In genomic region chr9:33816327-33817252, GRCh38 we compare ENCODE assay signal across 1 cellular context.
A peak's percentile ranks its signal among the peaks of the same experiment; 100 is the strongest.
TF ChIP-seq lines count a peak whose summit lies in the region.

TSS of gene UBE2R2 (plus strand) at chr9:33817160. CDS start at chr9:33817758, 598 bp downstream.

TF ChIP-seq in WTC11, 78 proteins besides CTCF, POLR2A, EP300 and RAD21 (continued from another document and continues in another):
- TF ChIP-seq NFE2L1 (CRISPR knock-in tag; IDR thresholded peaks at IDR 0.05) (no peak), ERG (CRISPR knock-in tag; IDR thresholded peaks at IDR 0.05) (no peak), NFATC4 (CRISPR knock-in tag; IDR thresholded peaks at IDR 0.05) (no peak), FOXJ3 (CRISPR knock-in tag; IDR thresholded peaks at IDR 0.05; ENCODE audit: borderline replicate concordance) (no peak), ZNF425 (CRISPR knock-in tag; conservative IDR thresholded peaks at IDR 0.05) (no peak), KAT7 (CRISPR knock-in tag; IDR thresholded peaks at IDR 0.05; ENCODE audit: borderline replicate concordance) (no peak; the same call in 1 of the 2 replicates), ATF3 (CRISPR knock-in tag; conservative IDR thresholded peaks at IDR 0.05) (no peak), ZBTB21 (CRISPR knock-in tag; IDR thresholded peaks at IDR 0.05; ENCODE audit: borderline replicate concordance) (no peak), PRRX2 (CRISPR knock-in tag; IDR thresholded peaks at IDR 0.05) (no peak), JUN (CRISPR knock-in tag; IDR thresholded peaks at IDR 0.05) (no peak), PREB (CRISPR knock-in tag; IDR thresholded peaks at IDR 0.05; ENCODE audit: borderline replicate concordance) (no peak), GRHL2 (CRISPR knock-in tag; IDR thresholded peaks at IDR 0.05; ENCODE audit: insufficient replicate concordance, severe bottlenecking) (no peak), ZMAT4 (CRISPR knock-in tag; IDR thresholded peaks at IDR 0.05) (no peak), ZNF232 (CRISPR knock-in tag; IDR thresholded peaks at IDR 0.05) (no peak), CREM (CRISPR knock-in tag; IDR thresholded peaks at IDR 0.05) (no peak), ZNF671 (CRISPR knock-in tag; IDR thresholded peaks at IDR 0.05) (no peak), NR3C1 (CRISPR knock-in tag; conservative IDR thresholded peaks at IDR 0.05; ENCODE audit: low read depth) (no peak), ELF4 (CRISPR knock-in tag; IDR thresholded peaks at IDR 0.05; ENCODE audit: low read depth) (no peak), ARID4B (CRISPR knock-in tag; IDR thresholded peaks at IDR 0.05; ENCODE audit: borderline replicate concordance) (no peak; the same call in 1 of the 2 replicates), GABPB1 (CRISPR knock-in tag; IDR thresholded peaks at IDR 0.05) (no peak), IRF2 (CRISPR knock-in tag; IDR thresholded peaks at IDR 0.05; ENCODE audit: borderline replicate concordance, low read depth) (no peak), TEAD1 (CRISPR knock-in tag; IDR thresholded peaks at IDR 0.05) (no peak)
- TF ChIP-seq, protein P1, sequence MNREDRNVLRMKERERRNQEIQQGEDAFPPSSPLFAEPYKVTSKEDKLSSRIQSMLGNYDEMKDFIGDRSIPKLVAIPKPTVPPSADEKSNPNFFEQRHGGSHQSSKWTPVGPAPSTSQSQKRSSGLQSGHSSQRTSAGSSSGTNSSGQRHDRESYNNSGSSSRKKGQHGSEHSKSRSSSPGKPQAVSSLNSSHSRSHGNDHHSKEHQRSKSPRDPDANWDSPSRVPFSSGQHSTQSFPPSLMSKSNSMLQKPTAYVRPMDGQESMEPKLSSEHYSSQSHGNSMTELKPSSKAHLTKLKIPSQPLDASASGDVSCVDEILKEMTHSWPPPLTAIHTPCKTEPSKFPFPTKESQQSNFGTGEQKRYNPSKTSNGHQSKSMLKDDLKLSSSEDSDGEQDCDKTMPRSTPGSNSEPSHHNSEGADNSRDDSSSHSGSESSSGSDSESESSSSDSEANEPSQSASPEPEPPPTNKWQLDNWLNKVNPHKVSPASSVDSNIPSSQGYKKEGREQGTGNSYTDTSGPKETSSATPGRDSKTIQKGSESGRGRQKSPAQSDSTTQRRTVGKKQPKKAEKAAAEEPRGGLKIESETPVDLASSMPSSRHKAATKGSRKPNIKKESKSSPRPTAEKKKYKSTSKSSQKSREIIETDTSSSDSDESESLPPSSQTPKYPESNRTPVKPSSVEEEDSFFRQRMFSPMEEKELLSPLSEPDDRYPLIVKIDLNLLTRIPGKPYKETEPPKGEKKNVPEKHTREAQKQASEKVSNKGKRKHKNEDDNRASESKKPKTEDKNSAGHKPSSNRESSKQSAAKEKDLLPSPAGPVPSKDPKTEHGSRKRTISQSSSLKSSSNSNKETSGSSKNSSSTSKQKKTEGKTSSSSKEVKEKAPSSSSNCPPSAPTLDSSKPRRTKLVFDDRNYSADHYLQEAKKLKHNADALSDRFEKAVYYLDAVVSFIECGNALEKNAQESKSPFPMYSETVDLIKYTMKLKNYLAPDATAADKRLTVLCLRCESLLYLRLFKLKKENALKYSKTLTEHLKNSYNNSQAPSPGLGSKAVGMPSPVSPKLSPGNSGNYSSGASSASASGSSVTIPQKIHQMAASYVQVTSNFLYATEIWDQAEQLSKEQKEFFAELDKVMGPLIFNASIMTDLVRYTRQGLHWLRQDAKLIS (CRISPR knock-in tag; IDR thresholded peaks at IDR 0.05; ENCODE audit: borderline replicate concordance): no peak
- TF ChIP-seq, protein P2, sequence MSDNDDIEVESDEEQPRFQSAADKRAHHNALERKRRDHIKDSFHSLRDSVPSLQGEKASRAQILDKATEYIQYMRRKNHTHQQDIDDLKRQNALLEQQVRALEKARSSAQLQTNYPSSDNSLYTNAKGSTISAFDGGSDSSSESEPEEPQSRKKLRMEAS (CRISPR knock-in tag; IDR thresholded peaks at IDR 0.05): no peak; the same call in 1 of the 2 replicates
- TF ChIP-seq, protein P3, sequence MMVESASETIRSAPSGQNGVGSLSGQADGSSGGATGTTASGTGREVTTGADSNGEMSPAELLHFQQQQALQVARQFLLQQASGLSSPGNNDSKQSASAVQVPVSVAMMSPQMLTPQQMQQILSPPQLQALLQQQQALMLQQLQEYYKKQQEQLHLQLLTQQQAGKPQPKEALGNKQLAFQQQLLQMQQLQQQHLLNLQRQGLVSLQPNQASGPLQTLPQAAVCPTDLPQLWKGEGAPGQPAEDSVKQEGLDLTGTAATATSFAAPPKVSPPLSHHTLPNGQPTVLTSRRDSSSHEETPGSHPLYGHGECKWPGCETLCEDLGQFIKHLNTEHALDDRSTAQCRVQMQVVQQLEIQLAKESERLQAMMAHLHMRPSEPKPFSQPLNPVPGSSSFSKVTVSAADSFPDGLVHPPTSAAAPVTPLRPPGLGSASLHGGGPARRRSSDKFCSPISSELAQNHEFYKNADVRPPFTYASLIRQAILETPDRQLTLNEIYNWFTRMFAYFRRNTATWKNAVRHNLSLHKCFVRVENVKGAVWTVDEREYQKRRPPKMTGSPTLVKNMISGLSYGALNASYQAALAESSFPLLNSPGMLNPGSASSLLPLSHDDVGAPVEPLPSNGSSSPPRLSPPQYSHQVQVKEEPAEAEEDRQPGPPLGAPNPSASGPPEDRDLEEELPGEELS (CRISPR knock-in tag; IDR thresholded peaks at IDR 0.05): peak; percentile 2; the same call in 1 of the 2 replicates
- TF ChIP-seq, protein P4, sequence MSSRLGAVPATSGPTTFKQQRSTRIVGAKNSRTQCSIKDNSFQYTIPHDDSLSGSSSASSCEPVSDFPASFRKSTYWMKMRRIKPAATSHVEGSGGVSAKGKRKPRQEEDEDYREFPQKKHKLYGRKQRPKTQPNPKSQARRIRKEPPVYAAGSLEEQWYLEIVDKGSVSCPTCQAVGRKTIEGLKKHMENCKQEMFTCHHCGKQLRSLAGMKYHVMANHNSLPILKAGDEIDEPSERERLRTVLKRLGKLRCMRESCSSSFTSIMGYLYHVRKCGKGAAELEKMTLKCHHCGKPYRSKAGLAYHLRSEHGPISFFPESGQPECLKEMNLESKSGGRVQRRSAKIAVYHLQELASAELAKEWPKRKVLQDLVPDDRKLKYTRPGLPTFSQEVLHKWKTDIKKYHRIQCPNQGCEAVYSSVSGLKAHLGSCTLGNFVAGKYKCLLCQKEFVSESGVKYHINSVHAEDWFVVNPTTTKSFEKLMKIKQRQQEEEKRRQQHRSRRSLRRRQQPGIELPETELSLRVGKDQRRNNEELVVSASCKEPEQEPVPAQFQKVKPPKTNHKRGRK (CRISPR knock-in tag; IDR thresholded peaks at IDR 0.05; ENCODE audit: borderline replicate concordance): no peak
- TF ChIP-seq, protein P5, sequence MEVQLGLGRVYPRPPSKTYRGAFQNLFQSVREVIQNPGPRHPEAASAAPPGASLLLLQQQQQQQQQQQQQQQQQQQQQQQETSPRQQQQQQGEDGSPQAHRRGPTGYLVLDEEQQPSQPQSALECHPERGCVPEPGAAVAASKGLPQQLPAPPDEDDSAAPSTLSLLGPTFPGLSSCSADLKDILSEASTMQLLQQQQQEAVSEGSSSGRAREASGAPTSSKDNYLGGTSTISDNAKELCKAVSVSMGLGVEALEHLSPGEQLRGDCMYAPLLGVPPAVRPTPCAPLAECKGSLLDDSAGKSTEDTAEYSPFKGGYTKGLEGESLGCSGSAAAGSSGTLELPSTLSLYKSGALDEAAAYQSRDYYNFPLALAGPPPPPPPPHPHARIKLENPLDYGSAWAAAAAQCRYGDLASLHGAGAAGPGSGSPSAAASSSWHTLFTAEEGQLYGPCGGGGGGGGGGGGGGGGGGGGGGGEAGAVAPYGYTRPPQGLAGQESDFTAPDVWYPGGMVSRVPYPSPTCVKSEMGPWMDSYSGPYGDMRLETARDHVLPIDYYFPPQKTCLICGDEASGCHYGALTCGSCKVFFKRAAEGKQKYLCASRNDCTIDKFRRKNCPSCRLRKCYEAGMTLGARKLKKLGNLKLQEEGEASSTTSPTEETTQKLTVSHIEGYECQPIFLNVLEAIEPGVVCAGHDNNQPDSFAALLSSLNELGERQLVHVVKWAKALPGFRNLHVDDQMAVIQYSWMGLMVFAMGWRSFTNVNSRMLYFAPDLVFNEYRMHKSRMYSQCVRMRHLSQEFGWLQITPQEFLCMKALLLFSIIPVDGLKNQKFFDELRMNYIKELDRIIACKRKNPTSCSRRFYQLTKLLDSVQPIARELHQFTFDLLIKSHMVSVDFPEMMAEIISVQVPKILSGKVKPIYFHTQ (CRISPR knock-in tag; IDR thresholded peaks at IDR 0.05): no peak
- TF ChIP-seq, protein P6, sequence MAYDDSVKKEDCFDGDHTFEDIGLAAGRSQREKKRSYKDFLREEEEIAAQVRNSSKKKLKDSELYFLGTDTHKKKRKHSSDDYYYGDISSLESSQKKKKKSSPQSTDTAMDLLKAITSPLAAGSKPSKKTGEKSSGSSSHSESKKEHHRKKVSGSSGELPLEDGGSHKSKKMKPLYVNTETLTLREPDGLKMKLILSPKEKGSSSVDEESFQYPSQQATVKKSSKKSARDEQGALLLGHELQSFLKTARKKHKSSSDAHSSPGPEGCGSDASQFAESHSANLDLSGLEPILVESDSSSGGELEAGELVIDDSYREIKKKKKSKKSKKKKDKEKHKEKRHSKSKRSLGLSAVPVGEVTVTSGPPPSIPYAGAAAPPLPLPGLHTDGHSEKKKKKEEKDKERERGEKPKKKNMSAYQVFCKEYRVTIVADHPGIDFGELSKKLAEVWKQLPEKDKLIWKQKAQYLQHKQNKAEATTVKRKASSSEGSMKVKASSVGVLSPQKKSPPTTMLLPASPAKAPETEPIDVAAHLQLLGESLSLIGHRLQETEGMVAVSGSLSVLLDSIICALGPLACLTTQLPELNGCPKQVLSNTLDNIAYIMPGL (CRISPR knock-in tag; IDR thresholded peaks at IDR 0.05): no peak; the same call in 1 of the 2 replicates
- TF ChIP-seq, protein P7, sequence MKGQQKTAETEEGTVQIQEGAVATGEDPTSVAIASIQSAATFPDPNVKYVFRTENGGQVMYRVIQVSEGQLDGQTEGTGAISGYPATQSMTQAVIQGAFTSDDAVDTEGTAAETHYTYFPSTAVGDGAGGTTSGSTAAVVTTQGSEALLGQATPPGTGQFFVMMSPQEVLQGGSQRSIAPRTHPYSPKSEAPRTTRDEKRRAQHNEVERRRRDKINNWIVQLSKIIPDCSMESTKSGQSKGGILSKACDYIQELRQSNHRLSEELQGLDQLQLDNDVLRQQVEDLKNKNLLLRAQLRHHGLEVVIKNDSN (CRISPR knock-in tag; IDR thresholded peaks at IDR 0.05): no peak
